ENCODE assay signal across 1 cellular context in the genomic region with DNA sequence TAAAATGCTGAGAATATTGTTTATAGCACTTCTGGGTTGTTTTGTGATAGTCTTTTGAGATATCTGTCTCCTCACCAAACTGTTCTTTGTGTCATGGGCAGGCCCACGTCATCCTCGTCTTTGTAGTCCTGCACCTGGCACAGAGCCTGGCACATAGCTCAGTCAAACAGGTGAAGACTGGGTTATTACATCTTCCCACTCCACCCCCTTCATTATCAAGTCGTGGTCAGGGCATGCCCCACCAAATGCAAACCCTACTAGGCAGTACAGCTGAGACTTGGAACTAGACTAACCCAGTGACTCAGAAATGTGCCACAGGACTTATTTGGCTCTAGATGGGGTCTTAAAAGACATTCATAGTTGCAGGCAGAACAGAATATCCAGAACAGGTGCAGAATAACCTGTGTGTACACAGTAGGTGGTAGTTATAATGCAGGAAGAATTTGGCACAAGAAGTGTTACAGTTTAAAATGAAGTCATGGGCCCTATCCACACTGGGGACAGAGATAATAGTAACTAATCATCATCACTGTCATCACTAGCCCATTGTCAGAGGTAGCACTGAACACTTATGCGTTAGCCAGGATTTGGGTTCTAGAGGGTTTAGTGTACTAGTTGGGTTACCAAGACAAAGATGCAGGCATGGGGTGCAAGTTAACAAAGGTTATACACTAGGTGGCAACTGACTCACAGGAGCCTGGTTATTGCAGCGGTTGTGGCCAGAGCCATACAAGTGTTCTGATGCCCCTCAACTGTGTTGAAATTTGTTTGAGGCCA.
TF ChIP-seq lines count a peak whose summit lies in the region.

No MANE protein-coding gene starts in this region.

TF ChIP-seq in K562, 482 proteins besides CTCF, POLR2A, EP300 and RAD21 (continued from another document):
- TF ChIP-seq, protein P1, sequence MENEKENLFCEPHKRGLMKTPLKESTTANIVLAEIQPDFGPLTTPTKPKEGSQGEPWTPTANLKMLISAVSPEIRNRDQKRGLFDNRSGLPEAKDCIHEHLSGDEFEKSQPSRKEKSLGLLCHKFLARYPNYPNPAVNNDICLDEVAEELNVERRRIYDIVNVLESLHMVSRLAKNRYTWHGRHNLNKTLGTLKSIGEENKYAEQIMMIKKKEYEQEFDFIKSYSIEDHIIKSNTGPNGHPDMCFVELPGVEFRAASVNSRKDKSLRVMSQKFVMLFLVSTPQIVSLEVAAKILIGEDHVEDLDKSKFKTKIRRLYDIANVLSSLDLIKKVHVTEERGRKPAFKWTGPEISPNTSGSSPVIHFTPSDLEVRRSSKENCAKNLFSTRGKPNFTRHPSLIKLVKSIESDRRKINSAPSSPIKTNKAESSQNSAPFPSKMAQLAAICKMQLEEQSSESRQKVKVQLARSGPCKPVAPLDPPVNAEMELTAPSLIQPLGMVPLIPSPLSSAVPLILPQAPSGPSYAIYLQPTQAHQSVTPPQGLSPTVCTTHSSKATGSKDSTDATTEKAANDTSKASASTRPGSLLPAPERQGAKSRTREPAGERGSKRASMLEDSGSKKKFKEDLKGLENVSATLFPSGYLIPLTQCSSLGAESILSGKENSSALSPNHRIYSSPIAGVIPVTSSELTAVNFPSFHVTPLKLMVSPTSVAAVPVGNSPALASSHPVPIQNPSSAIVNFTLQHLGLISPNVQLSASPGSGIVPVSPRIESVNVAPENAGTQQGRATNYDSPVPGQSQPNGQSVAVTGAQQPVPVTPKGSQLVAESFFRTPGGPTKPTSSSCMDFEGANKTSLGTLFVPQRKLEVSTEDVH (IDR thresholded peaks at IDR 0.05; ENCODE audit: low read depth, partially characterized antibody) = no peak
- TF ChIP-seq, protein P2, sequence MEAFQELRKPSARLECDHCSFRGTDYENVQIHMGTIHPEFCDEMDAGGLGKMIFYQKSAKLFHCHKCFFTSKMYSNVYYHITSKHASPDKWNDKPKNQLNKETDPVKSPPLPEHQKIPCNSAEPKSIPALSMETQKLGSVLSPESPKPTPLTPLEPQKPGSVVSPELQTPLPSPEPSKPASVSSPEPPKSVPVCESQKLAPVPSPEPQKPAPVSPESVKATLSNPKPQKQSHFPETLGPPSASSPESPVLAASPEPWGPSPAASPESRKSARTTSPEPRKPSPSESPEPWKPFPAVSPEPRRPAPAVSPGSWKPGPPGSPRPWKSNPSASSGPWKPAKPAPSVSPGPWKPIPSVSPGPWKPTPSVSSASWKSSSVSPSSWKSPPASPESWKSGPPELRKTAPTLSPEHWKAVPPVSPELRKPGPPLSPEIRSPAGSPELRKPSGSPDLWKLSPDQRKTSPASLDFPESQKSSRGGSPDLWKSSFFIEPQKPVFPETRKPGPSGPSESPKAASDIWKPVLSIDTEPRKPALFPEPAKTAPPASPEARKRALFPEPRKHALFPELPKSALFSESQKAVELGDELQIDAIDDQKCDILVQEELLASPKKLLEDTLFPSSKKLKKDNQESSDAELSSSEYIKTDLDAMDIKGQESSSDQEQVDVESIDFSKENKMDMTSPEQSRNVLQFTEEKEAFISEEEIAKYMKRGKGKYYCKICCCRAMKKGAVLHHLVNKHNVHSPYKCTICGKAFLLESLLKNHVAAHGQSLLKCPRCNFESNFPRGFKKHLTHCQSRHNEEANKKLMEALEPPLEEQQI (IDR thresholded peaks at IDR 0.05) = no peak
- TF ChIP-seq SOX6 (IDR thresholded peaks at IDR 0.05) (no peak), ZNF174 (CRISPR knock-in tag; IDR thresholded peaks at IDR 0.05) (no peak), TOE1 (IDR thresholded peaks at IDR 0.05; ENCODE audit: borderline replicate concordance) (no peak), TOE1 (CRISPR knock-in tag; IDR thresholded peaks at IDR 0.05; ENCODE audit: borderline replicate concordance, low read depth) (no peak), RBM34 (IDR thresholded peaks at IDR 0.05; ENCODE audit: borderline replicate concordance, insufficient read depth, low read length) (no peak), MXI1 (IDR thresholded peaks at IDR 0.05; ENCODE audit: low read depth, low read length) (no peak), JUNB (CRISPR knock-in tag; conservative IDR thresholded peaks at IDR 0.05) (no peak), CBFA2T2 (conservative IDR thresholded peaks at IDR 0.05) (no peak)
- TF ChIP-seq, protein P3, sequence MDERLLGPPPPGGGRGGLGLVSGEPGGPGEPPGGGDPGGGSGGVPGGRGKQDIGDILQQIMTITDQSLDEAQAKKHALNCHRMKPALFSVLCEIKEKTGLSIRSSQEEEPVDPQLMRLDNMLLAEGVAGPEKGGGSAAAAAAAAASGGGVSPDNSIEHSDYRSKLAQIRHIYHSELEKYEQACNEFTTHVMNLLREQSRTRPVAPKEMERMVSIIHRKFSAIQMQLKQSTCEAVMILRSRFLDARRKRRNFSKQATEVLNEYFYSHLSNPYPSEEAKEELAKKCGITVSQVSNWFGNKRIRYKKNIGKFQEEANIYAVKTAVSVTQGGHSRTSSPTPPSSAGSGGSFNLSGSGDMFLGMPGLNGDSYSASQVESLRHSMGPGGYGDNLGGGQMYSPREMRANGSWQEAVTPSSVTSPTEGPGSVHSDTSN (CRISPR knock-in tag; IDR thresholded peaks at IDR 0.05; ENCODE audit: low read depth) = no peak
- TF ChIP-seq, protein P3 (tag; conservative IDR thresholded peaks at IDR 0.05; ENCODE audit: low read depth) = peak; percentile 78
- TF ChIP-seq, protein P4, sequence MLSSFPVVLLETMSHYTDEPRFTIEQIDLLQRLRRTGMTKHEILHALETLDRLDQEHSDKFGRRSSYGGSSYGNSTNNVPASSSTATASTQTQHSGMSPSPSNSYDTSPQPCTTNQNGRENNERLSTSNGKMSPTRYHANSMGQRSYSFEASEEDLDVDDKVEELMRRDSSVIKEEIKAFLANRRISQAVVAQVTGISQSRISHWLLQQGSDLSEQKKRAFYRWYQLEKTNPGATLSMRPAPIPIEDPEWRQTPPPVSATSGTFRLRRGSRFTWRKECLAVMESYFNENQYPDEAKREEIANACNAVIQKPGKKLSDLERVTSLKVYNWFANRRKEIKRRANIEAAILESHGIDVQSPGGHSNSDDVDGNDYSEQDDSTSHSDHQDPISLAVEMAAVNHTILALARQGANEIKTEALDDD (IDR thresholded peaks at IDR 0.05) = peak; percentile 64; the same call in 1 of the 2 replicates
